In the genomic region with DNA sequence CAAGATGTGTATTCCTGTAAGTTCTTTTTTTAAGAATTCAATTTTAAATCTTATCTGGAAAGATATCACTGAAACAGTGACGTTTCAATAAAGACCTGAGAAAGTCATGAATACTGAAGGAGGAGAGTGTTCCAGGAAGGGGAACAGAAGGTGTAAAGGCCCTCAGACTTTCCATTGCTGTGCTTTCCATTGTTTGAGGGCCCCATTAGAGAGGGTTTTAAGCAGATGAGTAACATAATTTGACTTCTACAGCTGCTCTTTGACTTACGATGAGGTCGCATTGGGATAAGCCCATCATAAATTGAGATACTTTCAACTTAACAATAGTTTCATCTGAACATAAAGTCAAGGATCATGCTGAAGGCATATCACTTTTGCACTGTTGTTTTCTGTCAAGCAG, we compare ENCODE assay signal across 27 cellular contexts. TPM values are rescaled to one million over a fixed set of nuclear protein-coding genes. Genes with fewer than 3 reads are reported as not detected.
DNase-seq lines count a peak whose midpoint lies in the region; ATAC-seq and TF ChIP-seq lines count a peak whose summit lies in the region.
"Had no signal": no experiment of that assay in that cellular context is flagged by ENCODE, and none has a peak within 500 bp of the region (broad histone marks: within the 10 kb centered on the region; RNA-seq: fewer than 3 reads in every experiment).

No MANE protein-coding gene starts in this region.

- intact Hi-C loops in left ventricle myocardium inferior (cut with micrococcal nuclease) = loop anchor here (5.0 kb wide), 1 partner anchor 109 kb away; no protein-coding TSS in a partner anchor
- intact Hi-C loops in left ventricle myocardium superior (cut with micrococcal nuclease) = no loop called here

- H3K9me3 ChIP-seq in left ventricle myocardium inferior (replicated peaks) (no peaks in the 10 kb centered on the region), tibial nerve (no peaks in the 10 kb centered on the region)
- H3K9me3 ChIP-seq: SJCRH30 had no signal

- no peak overlapping the region for H3K4me3 Mint-ChIP-seq in activated naive CD8-positive, alpha-beta T cell treated with anti-CD3 and anti-CD28 coated beads, Interleukin-2, amount 50 U/mL, for 24 hours
- no peak overlapping the region for H3K4me3 Mint-ChIP-seq in stimulated activated naive CD8-positive, alpha-beta T cell treated with anti-CD3 and anti-CD28 coated beads, Interleukin-15, Interleukin-2, amounts not matched to agents 100 ng/mL and 50 ng/mL, for 24 hours
- H3K4me3 Mint-ChIP-seq: B cell had no signal

- H3K4me3 ChIP-seq in left ventricle myocardium inferior (no peak overlapping the region), tibial nerve (no peak overlapping the region)
- H3K4me3 ChIP-seq: GM23248, PC-9, SJCRH30 had no signal

- TF ChIP-seq EP300 in tibial nerve (IDR thresholded peaks at IDR 0.05) = no peak

- peak overlapping the region; percentile 13 for H3K27ac ChIP-seq in left ventricle myocardium inferior (replicated peaks)
- no peak overlapping the region for H3K27ac ChIP-seq in tibial nerve
- H3K27ac ChIP-seq: C4-2B, GM23248, PC-9, SJCRH30 had no signal

- no peak for ATAC-seq in left ventricle myocardium superior
- peak; percentile 81 for ATAC-seq in activated naive CD8-positive, alpha-beta T cell treated with anti-CD3 and anti-CD28 coated beads, Interleukin-2, amount 50 U/mL, for 24 hours

- peaks cover 33% of the 10 kb centered on the region for H3K4me1 Mint-ChIP-seq in activated naive CD8-positive, alpha-beta T cell treated with anti-CD3 and anti-CD28 coated beads, Interleukin-2, amount 50 U/mL, for 24 hours
- H3K4me1 Mint-ChIP-seq in stimulated activated naive CD8-positive, alpha-beta T cell treated with anti-CD3 and anti-CD28 coated beads, Interleukin-15, Interleukin-2, amounts not matched to agents 100 ng/mL and 50 ng/mL, for 24 hours (ENCODE audit: low read depth) = peaks cover 33% of the 10 kb centered on the region

- TF ChIP-seq POLR2A in tibial nerve (IDR thresholded peaks at IDR 0.05) = no peak

- H3K36me3 Mint-ChIP-seq in activated naive CD8-positive, alpha-beta T cell treated with anti-CD3 and anti-CD28 coated beads, Interleukin-2, amount 50 U/mL, for 24 hours (ENCODE audit: low read depth) = peaks cover 3% of the 10 kb centered on the region
- peaks cover 10% of the 10 kb centered on the region for H3K36me3 Mint-ChIP-seq in stimulated activated naive CD8-positive, alpha-beta T cell treated with anti-CD3 and anti-CD28 coated beads, Interleukin-15, Interleukin-2, amounts not matched to agents 100 ng/mL and 50 ng/mL, for 24 hours (ENCODE audit: low read depth)

- WGBS in tibial nerve, 2 donors = 81 to 87% methylated on average over 3 of the region's 3 CpGs

- DNase-seq in NCI-H82 (lab: John Stamatoyannopoulos, UW) (peak; percentile 28), NCI-H82 treated with DMSO at 0.1 percent for 48 hours (lab: John Stamatoyannopoulos, UW; ENCODE audit: unreplicated experiment) (no peak), left ventricle myocardium inferior (no peak), left ventricle myocardium superior (no peak), NCI-H187 (lab: John Stamatoyannopoulos, UW) (no peak), tibial nerve (ENCODE audit: low spot score in 2 of 2) (no peak)
- DNase-seq in activated naive CD8-positive, alpha-beta T cell treated with anti-CD3 and anti-CD28 coated beads, Interleukin-2, amount 50 U/mL, for 24 hours = no peak
- DNase-seq: DMS53, GM23248, H7, KBM-7, MV-4-11, NCI-H1105, NCI-H1436 treated with DMSO at 0.1 percent for 48 hours, NCI-H1930, NCI-H2107, NCI-H446, NCI-H524 treated with DMSO at 0.1 percent for 48 hours, NCI-H774, PC-9, SJCRH30 had no signal

- no peak for TF ChIP-seq CTCF in left ventricle myocardium inferior (IDR thresholded peaks at IDR 0.05; ENCODE audit: borderline replicate concordance)
- TF ChIP-seq CTCF in tibial nerve (IDR thresholded peaks at IDR 0.05) = no peak

- peak overlapping the region; percentile 7 for H3K27ac Mint-ChIP-seq in activated naive CD8-positive, alpha-beta T cell treated with anti-CD3 and anti-CD28 coated beads, Interleukin-2, amount 50 U/mL, for 24 hours
- H3K27ac Mint-ChIP-seq in stimulated activated naive CD8-positive, alpha-beta T cell treated with anti-CD3 and anti-CD28 coated beads, Interleukin-15, Interleukin-2, amounts not matched to agents 100 ng/mL and 50 ng/mL, for 24 hours = peak overlapping the region; percentile 68
- H3K27ac Mint-ChIP-seq: B cell had no signal

- peaks cover 3% of the 10 kb centered on the region for H3K36me3 ChIP-seq in left ventricle myocardium inferior
- peaks cover 0 to 3% (median 0%) of the 10 kb centered on the region in 3 donors for H3K36me3 ChIP-seq in tibial nerve
- H3K36me3 ChIP-seq: SJCRH30 had no signal

- H3K4me1 ChIP-seq in left ventricle myocardium inferior (peaks cover 32% of the 10 kb centered on the region), tibial nerve (peaks cover 0 to 9% (median 0%) of the 10 kb centered on the region in 4 donors)
- H3K4me1 ChIP-seq: SJCRH30 had no signal

- no peaks in the 10 kb centered on the region for H3K9me3 Mint-ChIP-seq in activated naive CD8-positive, alpha-beta T cell treated with anti-CD3 and anti-CD28 coated beads, Interleukin-2, amount 50 U/mL, for 24 hours
- H3K9me3 Mint-ChIP-seq in stimulated activated naive CD8-positive, alpha-beta T cell treated with anti-CD3 and anti-CD28 coated beads, Interleukin-15, Interleukin-2, amounts not matched to agents 100 ng/mL and 50 ng/mL, for 24 hours = no peaks in the 10 kb centered on the region

- H3K27me3 ChIP-seq in left ventricle myocardium inferior (ENCODE audit: low read depth) = no peaks in the 10 kb centered on the region
- H3K27me3 ChIP-seq in tibial nerve = no peaks in the 10 kb centered on the region
- H3K27me3 ChIP-seq: SJCRH30 had no signal

- H3K27me3 Mint-ChIP-seq in activated naive CD8-positive, alpha-beta T cell treated with anti-CD3 and anti-CD28 coated beads, Interleukin-2, amount 50 U/mL, for 24 hours = no peaks in the 10 kb centered on the region
- no peaks in the 10 kb centered on the region for H3K27me3 Mint-ChIP-seq in stimulated activated naive CD8-positive, alpha-beta T cell treated with anti-CD3 and anti-CD28 coated beads, Interleukin-15, Interleukin-2, amounts not matched to agents 100 ng/mL and 50 ng/mL, for 24 hours
- H3K27me3 Mint-ChIP-seq: B cell had no signal

RNA-seq across cellular contexts. Expression of a gene that starts 24.7 kb away (rescaled TPM):
- total RNA-seq in left ventricle myocardium inferior (59.2 TPM), left ventricle myocardium superior (80.0 TPM), tibial nerve (10 to 100 TPM in 1 of 4 donors, 1 to 10 TPM in 3; 3.3 to 10.2 (median 7.5) TPM)

RNA-seq across cellular contexts. Expression of a gene that starts 24.9 kb away (rescaled TPM):
- total RNA-seq in left ventricle myocardium inferior (22.1 TPM), left ventricle myocardium superior (24.3 TPM), tibial nerve (10 to 100 TPM; 24.9 to 32.0 (median 31.3) TPM)

RNA-seq across cellular contexts. Expression of a gene that starts 27.4 kb away (rescaled TPM):
- total RNA-seq in left ventricle myocardium inferior = 40.4 TPM
- total RNA-seq in left ventricle myocardium superior = 41.4 TPM
- 100 to 1,000 TPM in 1 of 4 donors, 10 to 100 TPM in 3; 55.9 to 122 (median 77.9) TPM for total RNA-seq in tibial nerve

RNA-seq across cellular contexts. Expression of a gene that starts 45.6 kb away (rescaled TPM):
- total RNA-seq in left ventricle myocardium inferior (not detected), left ventricle myocardium superior (not detected), tibial nerve (under 1 TPM in 3 of 4 donors, not detected in 1; under 0.01 to 0.98 (median under 0.01) TPM)
- total RNA-seq: GM23248, MCF 10A, Right ventricle myocardium inferior, RPMI7951, SJCRH30 had no signal
